ENCODE assay signal across 24 cellular contexts in genomic region chr22:49774499-49775151, GRCh38.
"Had no signal": no experiment of that assay in that cellular context is flagged by ENCODE, and none has a peak within 500 bp of the region (broad histone marks: within the 10 kb centered on the region; RNA-seq: fewer than 3 reads in every experiment).

No MANE protein-coding gene starts in this region.

- ATAC-seq: activated CD4-positive, CD25-positive, alpha-beta regulatory T cell treated with anti-CD3 and anti-CD28 coated beads, Interleukin-2, amount 50 U/mL, for 24 hours; activated CD8-positive, alpha-beta T cell treated with anti-CD3 and anti-CD28 coated beads, Interleukin-2, amount 10 ng/mL, durations not matched to agents 7 days and 5 days; gastroesophageal sphincter; heart left ventricle; lower lobe of right lung; mucosa of descending colon had no signal

- H3K4me3 ChIP-seq: coronary artery, gastroesophageal sphincter, heart left ventricle, lower lobe of right lung, mucosa of descending colon, neural progenitor cell, transverse colon, uterus had no signal

- H3K27me3 Mint-ChIP-seq: activated naive CD8-positive, alpha-beta T cell treated with anti-CD3 and anti-CD28 coated beads, Interleukin-2, amount 10 ng/mL, durations not matched to agents 7 days and 5 days had no signal

- H3K9me3 Mint-ChIP-seq: activated naive CD8-positive, alpha-beta T cell treated with anti-CD3 and anti-CD28 coated beads, Interleukin-2, amount 10 ng/mL, durations not matched to agents 7 days and 5 days; activated T-helper 2 cell treated with anti-CD3 and anti-CD28 coated beads, Interferon-gamma antibody, Interleukin-2, Interleukin-4, amounts not matched to agents 10 μg/mL and 5 μg/mL and 100 μg/mL, durations not matched to agents 14 hours and 24 hours and 36 hours; neural progenitor cell had no signal

- H3K27me3 ChIP-seq: gastroesophageal sphincter, heart left ventricle, neural progenitor cell, transverse colon, uterus had no signal

- H3K4me1 ChIP-seq: neural progenitor cell, transverse colon had no signal

- H3K4me2 ChIP-seq: neural progenitor cell had no signal

- H3K27ac ChIP-seq: coronary artery, epithelial cell of prostate, gastroesophageal sphincter, heart left ventricle, lower lobe of right lung, neural progenitor cell, transverse colon, uterus, VCaP had no signal

- H3K36me3 ChIP-seq: neural progenitor cell, uterus had no signal

- H3K27ac Mint-ChIP-seq: activated CD8-positive, alpha-beta T cell treated with anti-CD3 and anti-CD28 coated beads, Interleukin-2, amount 10 ng/mL, durations not matched to agents 7 days and 5 days; activated naive CD8-positive, alpha-beta T cell treated with anti-CD3 and anti-CD28 coated beads, Interleukin-2, amount 10 ng/mL, durations not matched to agents 7 days and 5 days; activated T-helper 2 cell treated with anti-CD3 and anti-CD28 coated beads, Interferon-gamma antibody, Interleukin-2, Interleukin-4, amounts not matched to agents 10 μg/mL and 5 μg/mL and 100 μg/mL, durations not matched to agents 14 hours and 24 hours and 36 hours; neural progenitor cell had no signal

- H3K9ac ChIP-seq: neural progenitor cell had no signal

- H3K4me3 Mint-ChIP-seq: activated CD8-positive, alpha-beta T cell treated with anti-CD3 and anti-CD28 coated beads, Interleukin-2, amount 10 ng/mL, durations not matched to agents 7 days and 5 days; activated naive CD8-positive, alpha-beta T cell treated with anti-CD3 and anti-CD28 coated beads, Interleukin-2, amount 10 ng/mL, durations not matched to agents 7 days and 5 days; neural progenitor cell had no signal

- FAIRE-seq: bronchial epithelial cell had no signal

- H3K9me3 ChIP-seq: gastroesophageal sphincter, heart left ventricle, lower lobe of right lung, mucosa of descending colon, transverse colon, uterus had no signal

- DNase-seq: activated CD4-positive, alpha-beta T cell treated with anti-CD3 and anti-CD28 coated beads, Interleukin-2, amount 50 U/mL, for 1 hour; activated CD8-positive, alpha-beta T cell treated with anti-CD3 and anti-CD28 coated beads, Interleukin-2, amount 10 ng/mL, durations not matched to agents 7 days and 5 days; activated naive CD4-positive, alpha-beta T cell; activated naive CD8-positive, alpha-beta T cell treated with anti-CD3 and anti-CD28 coated beads, Interleukin-2, amount 10 ng/mL, durations not matched to agents 7 days and 5 days; amygdala; islet precursor cell; lower lobe of right lung; mesendoderm; retina; stimulated activated CD4-positive, alpha-beta T cell treated with anti-CD3 and anti-CD28 coated beads, Interleukin-12 subunit alpha, Interleukin-12 subunit beta, amount 100 ng/mL, for 4 hours; stimulated activated CD4-positive, alpha-beta T cell treated with anti-CD3 and anti-CD28 coated beads, Interleukin-4, amount 100 ng/mL, for 4 hours; SW 1271; transverse colon; uterus had no signal
